29 cellular contexts compared by ENCODE assay signal in genomic region chr19:42151735-42152134, GRCh38.
"Had no signal": no experiment of that assay in that cellular context is flagged by ENCODE, and none has a peak within 500 bp of the region (broad histone marks: within the 10 kb centered on the region; RNA-seq: fewer than 3 reads in every experiment).

No MANE protein-coding gene starts in this region.

- H3K9me3 ChIP-seq: adrenal gland, body of pancreas, gastroesophageal sphincter, neutrophil, ovary, prostate gland, thoracic aorta, uterus had no signal

- H3K27ac Mint-ChIP-seq: activated naive CD4-positive, alpha-beta T cell treated with anti-CD3 and anti-CD28 coated beads for 36 hours; activated naive CD8-positive, alpha-beta T cell treated with anti-CD3 and anti-CD28 coated beads for 36 hours; effector memory CD8-positive, alpha-beta T cell; memory B cell; naive thymus-derived CD4-positive, alpha-beta T cell; stimulated activated effector memory CD8-positive, alpha-beta T cell treated with anti-CD3 and anti-CD28 coated beads, Interleukin-12 subunit alpha, Interleukin-12 subunit beta, amount 100 ng/mL, for 72 hours; stimulated activated naive CD8-positive, alpha-beta T cell treated with anti-CD3 and anti-CD28 coated beads, Interleukin-15, Interleukin-2, amounts not matched to agents 100 ng/mL and 50 ng/mL, for 24 hours; type B pancreatic cell had no signal

- H3K4me3 Mint-ChIP-seq: activated naive CD4-positive, alpha-beta T cell treated with anti-CD3 and anti-CD28 coated beads for 36 hours; activated naive CD8-positive, alpha-beta T cell treated with anti-CD3 and anti-CD28 coated beads for 36 hours; effector memory CD8-positive, alpha-beta T cell; memory B cell; naive thymus-derived CD4-positive, alpha-beta T cell; stimulated activated effector memory CD8-positive, alpha-beta T cell treated with anti-CD3 and anti-CD28 coated beads, Interleukin-12 subunit alpha, Interleukin-12 subunit beta, amount 100 ng/mL, for 72 hours; stimulated activated naive CD8-positive, alpha-beta T cell treated with anti-CD3 and anti-CD28 coated beads, Interleukin-15, Interleukin-2, amounts not matched to agents 100 ng/mL and 50 ng/mL, for 24 hours; type B pancreatic cell had no signal

- H3K36me3 Mint-ChIP-seq: activated naive CD8-positive, alpha-beta T cell treated with anti-CD3 and anti-CD28 coated beads for 36 hours; stimulated activated effector memory CD8-positive, alpha-beta T cell treated with anti-CD3 and anti-CD28 coated beads, Interleukin-12 subunit alpha, Interleukin-12 subunit beta, amount 100 ng/mL, for 72 hours; type B pancreatic cell had no signal

- DNase-seq: activated CD4-positive, alpha-beta T cell treated with anti-CD3 and anti-CD28 coated beads for 4 hours; activated CD4-positive, alpha-beta T cell treated with anti-CD3 and anti-CD28 coated beads, Interleukin-2, amount 50 U/mL, for 4 hours; activated effector memory CD4-positive, alpha-beta T cell treated with anti-CD3 and anti-CD28 coated beads, Interleukin-2, amount 50 U/mL, for 16 hours; activated naive CD4-positive, alpha-beta T cell treated with anti-CD3 and anti-CD28 coated beads for 36 hours; activated naive CD8-positive, alpha-beta T cell treated with anti-CD3 and anti-CD28 coated beads for 36 hours; adrenal gland; aorta; dorsolateral prefrontal cortex; effector memory CD8-positive, alpha-beta T cell; head of caudate nucleus; hippocampal formation; midbrain; naive thymus-derived CD4-positive, alpha-beta T cell; ovary; stimulated activated CD4-positive, alpha-beta T cell treated with anti-CD3 and anti-CD28 coated beads, Interleukin-12 subunit alpha, Interleukin-12 subunit beta, amount 100 ng/mL, for 4 hours; stimulated activated CD4-positive, alpha-beta T cell treated with anti-CD3 and anti-CD28 coated beads, Interleukin-4, amount 100 ng/mL, for 24 hours; uterus had no signal

- H3K9me3 Mint-ChIP-seq: activated naive CD4-positive, alpha-beta T cell treated with anti-CD3 and anti-CD28 coated beads for 36 hours; activated naive CD8-positive, alpha-beta T cell treated with anti-CD3 and anti-CD28 coated beads for 36 hours; effector memory CD8-positive, alpha-beta T cell; memory B cell; naive thymus-derived CD4-positive, alpha-beta T cell; stimulated activated effector memory CD8-positive, alpha-beta T cell treated with anti-CD3 and anti-CD28 coated beads, Interleukin-12 subunit alpha, Interleukin-12 subunit beta, amount 100 ng/mL, for 72 hours; stimulated activated naive CD8-positive, alpha-beta T cell treated with anti-CD3 and anti-CD28 coated beads, Interleukin-15, Interleukin-2, amounts not matched to agents 100 ng/mL and 50 ng/mL, for 24 hours; type B pancreatic cell had no signal

- H3K27ac ChIP-seq: adrenal gland, coronary artery, dorsolateral prefrontal cortex, gastroesophageal sphincter, neutrophil, ovary, prostate gland, skin epidermis, thoracic aorta, uterus had no signal

- H3K36me3 ChIP-seq: adrenal gland, gastroesophageal sphincter, neutrophil, ovary, prostate gland, thoracic aorta, uterus had no signal

- H3K4me3 ChIP-seq: adrenal gland, body of pancreas, coronary artery, dorsolateral prefrontal cortex, gastroesophageal sphincter, ovary, prostate gland, skin epidermis, thoracic aorta, uterus had no signal

- H3K4me1 ChIP-seq: adrenal gland, gastroesophageal sphincter, prostate gland, uterus had no signal

- H3K27me3 Mint-ChIP-seq: effector memory CD8-positive, alpha-beta T cell; memory B cell; stimulated activated naive CD8-positive, alpha-beta T cell treated with anti-CD3 and anti-CD28 coated beads, Interleukin-15, Interleukin-2, amounts not matched to agents 100 ng/mL and 50 ng/mL, for 24 hours had no signal

- ATAC-seq: body of pancreas; effector memory CD8-positive, alpha-beta T cell; gastroesophageal sphincter; naive thymus-derived CD4-positive, alpha-beta T cell; sciatic nerve; stimulated activated effector memory CD8-positive, alpha-beta T cell treated with anti-CD3 and anti-CD28 coated beads, Interleukin-12 subunit alpha, Interleukin-12 subunit beta, amount 100 ng/mL, for 72 hours had no signal

- H3K27me3 ChIP-seq: body of pancreas, ovary, uterus had no signal
